ENCODE assay signal across 17 cellular contexts in the genomic region with DNA sequence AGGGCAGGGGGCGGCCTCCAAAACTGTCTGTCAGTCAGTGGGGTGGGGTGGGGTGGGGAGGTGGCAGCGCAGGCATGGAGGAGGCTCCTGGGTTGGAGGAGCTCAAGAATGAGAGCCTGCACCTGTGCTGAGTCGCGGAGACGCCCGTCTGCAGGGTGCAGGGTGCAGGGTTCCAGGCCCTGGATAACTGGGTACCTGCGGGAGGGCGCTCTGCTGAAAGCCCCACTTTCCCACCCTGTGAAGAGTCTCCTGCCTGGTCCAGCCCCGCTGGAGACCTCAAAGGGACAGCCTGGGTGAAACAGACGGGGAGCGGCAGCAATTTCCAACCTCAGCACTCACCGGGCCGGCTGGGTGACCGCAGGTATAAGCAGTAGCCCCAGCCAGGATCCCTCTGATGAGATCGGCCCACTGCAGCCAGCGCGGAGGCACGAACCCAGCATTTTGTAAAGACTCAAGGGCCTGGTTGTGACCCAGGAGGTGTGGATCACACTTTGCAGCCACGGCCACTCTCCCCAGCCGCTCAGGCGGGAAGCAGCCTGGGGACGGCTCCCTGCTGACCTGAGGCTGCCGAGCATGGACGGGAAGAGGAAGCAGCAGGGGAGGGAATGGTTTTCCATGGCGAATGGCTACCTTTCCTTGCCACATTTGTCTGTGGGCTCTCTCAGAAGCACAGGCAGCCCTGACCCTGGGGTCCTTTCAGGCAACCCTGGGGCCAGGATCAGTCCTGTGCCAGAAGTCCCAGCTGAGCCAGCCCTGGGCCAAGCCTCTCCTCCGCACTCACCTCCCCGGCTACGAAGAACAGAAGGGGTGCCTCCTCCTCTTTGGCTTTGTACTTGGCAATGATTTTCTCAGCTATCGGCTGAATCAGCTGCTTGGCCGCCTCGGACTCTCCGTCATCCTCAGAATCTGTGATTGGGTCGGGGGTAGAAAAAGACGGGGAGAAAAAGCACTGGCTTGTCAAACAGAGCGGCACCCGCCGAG. TPM values are rescaled to one million over a fixed set of nuclear protein-coding genes. Genes with fewer than 3 reads are reported as not detected.
DNase-seq lines count a peak whose midpoint lies in the region; ATAC-seq and TF ChIP-seq lines count a peak whose summit lies in the region.
"Had no signal": no experiment of that assay in that cellular context is flagged by ENCODE, and none has a peak within 500 bp of the region (broad histone marks: within the 10 kb centered on the region; RNA-seq: fewer than 3 reads in every experiment).

No MANE protein-coding gene starts in this region.

- no peak overlapping the region for H2BK5ac ChIP-seq in mesenchymal stem cell (ENCODE audit: low read depth, low read length, poor library complexity, severe bottlenecking)

- H3K4me3 ChIP-seq in H7 (ENCODE audit: insufficient read depth, low read depth, low read length) (no peak overlapping the region), mesenchymal stem cell (ENCODE audit: insufficient read depth in 1 of 2, low read depth in 1 of 2, low read length in 2 of 2) (no peak overlapping the region), gastrocnemius medialis (no peak overlapping the region), hepatocyte (no peak overlapping the region)
- H3K4me3 ChIP-seq: GM23248 had no signal

- no peak overlapping the region for H4K8ac ChIP-seq in mesenchymal stem cell (ENCODE audit: low read length)

- H3K36me3 Mint-ChIP-seq in WTC11: peaks cover 4% of the 10 kb centered on the region; the same call in 1 of the 2 replicates
- H3K36me3 Mint-ChIP-seq: CD4-positive, alpha-beta memory T cell had no signal

- ATAC-seq in WTC11 (no peak), gastrocnemius medialis (no peak), GM21526 (IDR thresholded peaks at IDR 0.05; ENCODE audit: low FRiP score, unreplicated experiment) (no peak), GM21515 (IDR thresholded peaks at IDR 0.05; ENCODE audit: unreplicated experiment) (no peak)

- TF ChIP-seq CTCF in WTC11 (IDR thresholded peaks at IDR 0.05): no peak
- TF ChIP-seq CTCF in gastrocnemius medialis (IDR thresholded peaks at IDR 0.05 in 4 of 5, conservative IDR thresholded peaks at IDR 0.05 in 1 of 5): no peak
- TF ChIP-seq CTCF in hepatocyte (IDR thresholded peaks at IDR 0.05; ENCODE audit: poor library complexity): no peak

- CTCF ChIA-PET in WTC11 (lab: Charles Lee): interaction anchor here (1.1 to 3.5 kb wide), 5 partner anchors 8 to 194 kb away, joined by 3 to 28 read pairs (median 8); a partner anchor contains a TSS

- POLR2A ChIA-PET in WTC11 (lab: Charles Lee): interaction anchor here (0.8 kb wide), 1 partner anchor 1260 kb away, joined by 3 read pairs; no protein-coding TSS in a partner anchor

- 91% methylated on average over 37 of the region's 37 CpGs for WGBS in mesenchymal stem cell
- WGBS in hepatocyte (ENCODE audit: low lambda C conversion rate, missing lambda C conversion rate): 92% methylated on average over 35 of the region's 37 CpGs

- H3K27ac ChIP-seq in mesenchymal stem cell (ENCODE audit: low read length, poor library complexity, severe bottlenecking) (peak overlapping the region; percentile 43), gastrocnemius medialis (peak overlapping the region in 3 of 4 donors; percentile 70 to 77 (median 76)), hepatocyte (no peak overlapping the region)
- H3K27ac ChIP-seq: GM23248 had no signal

- no peak overlapping the region for H2BK120ac ChIP-seq in mesenchymal stem cell (ENCODE audit: low read depth, low read length)

- peaks cover 8% of the 10 kb centered on the region for H3K4me1 Mint-ChIP-seq in WTC11
- H3K4me1 Mint-ChIP-seq: CD4-positive, alpha-beta memory T cell had no signal

- H3K27ac Mint-ChIP-seq in WTC11: peak overlapping the region; percentile 72
- H3K27ac Mint-ChIP-seq: CD4-positive, alpha-beta memory T cell; HFFc6 had no signal

- H3K4ac ChIP-seq in mesenchymal stem cell (ENCODE audit: low read depth in 1 of 2, low read length in 2 of 2): no peak overlapping the region

- peak overlapping the region; percentile 53 for H2AK5ac ChIP-seq in mesenchymal stem cell (ENCODE audit: low read length, severe bottlenecking)

- no peak overlapping the region for H3K9ac ChIP-seq in mesenchymal stem cell (ENCODE audit: low read length)
- H3K9ac ChIP-seq: GM23248 had no signal

- in situ Hi-C loops in gastrocnemius medialis (cut with MboI; ENCODE audit: low sequenced_read_pairs in 4 of 4): no loop called here

- no peaks in the 10 kb centered on the region for H3K9me2 ChIP-seq in hepatocyte (replicated peaks; ENCODE audit: insufficient read depth)

- H3K4me3 Mint-ChIP-seq in WTC11: no peak overlapping the region
- H3K4me3 Mint-ChIP-seq: CD4-positive, alpha-beta memory T cell; HFFc6 had no signal

- H2BK15ac ChIP-seq in mesenchymal stem cell (ENCODE audit: low read depth, poor library complexity, severe bottlenecking): no peak overlapping the region

- no peaks in the 10 kb centered on the region for H3K79me2 ChIP-seq in hepatocyte

- H3K18ac ChIP-seq in mesenchymal stem cell (ENCODE audit: low read depth in 1 of 2, low read length in 2 of 2): no peak overlapping the region

- DNase-seq in H7 (peak; percentile 66), WTC11 (ENCODE audit: low spot score) (no peak), mesenchymal stem cell (no peak), gastrocnemius medialis (no peak), hepatocyte (ENCODE audit: low spot score) (no peak)
- DNase-seq: Calu3; CD4-positive, alpha-beta memory T cell; GM23248; HFFc6; MV-4-11; NCI-H1417; NCI-H187 treated with DMSO at 0.1 percent for 48 hours; NCI-H446 treated with DMSO at 0.1 percent for 48 hours; NK-92 treated with Interleukin-12 subunit alpha and Interleukin-12 subunit beta, amount 100 ng/mL, for 24 hours; SHP77 treated with DMSO at 0.1 percent for 48 hours had no signal

- H3K27me3 ChIP-seq in H7 (ENCODE audit: control insufficient read depth, insufficient read depth, low read length): no peaks in the 10 kb centered on the region
- H3K27me3 ChIP-seq in mesenchymal stem cell (ENCODE audit: control insufficient read depth in 1 of 2, insufficient read depth in 1 of 2, low read length in 2 of 2): peaks cover 0 to 7% of the 10 kb centered on the region in 2 experiments
- no peaks in the 10 kb centered on the region for H3K27me3 ChIP-seq in gastrocnemius medialis
- no peaks in the 10 kb centered on the region for H3K27me3 ChIP-seq in hepatocyte

- H2AFZ ChIP-seq in mesenchymal stem cell (ENCODE audit: low read depth, low read length) (no peak overlapping the region), hepatocyte (no peak overlapping the region)
- H2AFZ ChIP-seq: GM23248 had no signal

- intact Hi-C loops in gastrocnemius medialis (cut with DNase I; ENCODE audit: low total_unique reads): no loop called here

- H3K79me1 ChIP-seq in mesenchymal stem cell (replicated peaks; ENCODE audit: low read length, poor library complexity, severe bottlenecking): peaks cover 38% of the 10 kb centered on the region

- H3K9me3 ChIP-seq in mesenchymal stem cell (ENCODE audit: control insufficient read depth, low read length) (no peaks in the 10 kb centered on the region), gastrocnemius medialis (no peaks in the 10 kb centered on the region), hepatocyte (ENCODE audit: low read depth) (no peaks in the 10 kb centered on the region)

- H3K4me1 ChIP-seq in mesenchymal stem cell (ENCODE audit: control insufficient read depth, insufficient read depth, low read depth, low read length): peaks cover 33% of the 10 kb centered on the region
- H3K4me1 ChIP-seq in gastrocnemius medialis: peaks cover 21 to 39% of the 10 kb centered on the region in 2 donors
- H3K4me1 ChIP-seq in hepatocyte (ENCODE audit: insufficient read depth): no peaks in the 10 kb centered on the region

- peaks cover 15% of the 10 kb centered on the region for H3K36me3 ChIP-seq in H7 (replicated peaks; ENCODE audit: control insufficient read depth, insufficient read depth, low read length)
- peaks cover 0 to 77% of the 10 kb centered on the region in 2 experiments for H3K36me3 ChIP-seq in mesenchymal stem cell (ENCODE audit: control insufficient read depth in 1 of 2, insufficient read depth in 2 of 2, low read depth in 1 of 2, low read length in 2 of 2)
- H3K36me3 ChIP-seq in gastrocnemius medialis: peaks cover 0 to 16% of the 10 kb centered on the region in 2 donors
- no peaks in the 10 kb centered on the region for H3K36me3 ChIP-seq in hepatocyte (replicated peaks; ENCODE audit: insufficient read depth, low read depth)

- no peak overlapping the region for H4K91ac ChIP-seq in mesenchymal stem cell (ENCODE audit: low read length)

- no peak overlapping the region for H3K23ac ChIP-seq in mesenchymal stem cell (ENCODE audit: low read length in 2 of 2)

- H3K4me2 ChIP-seq in mesenchymal stem cell (ENCODE audit: low read length, poor library complexity, severe bottlenecking): peak overlapping the region; percentile 4
- H3K4me2 ChIP-seq in hepatocyte: no peak overlapping the region

- no peak for TF ChIP-seq POLR2A in gastrocnemius medialis (IDR thresholded peaks at IDR 0.05)

- H3K14ac ChIP-seq in mesenchymal stem cell (ENCODE audit: low read length in 2 of 2): no peak overlapping the region

- no peaks in the 10 kb centered on the region for H3K27me3 Mint-ChIP-seq in WTC11 (ENCODE audit: low read depth)

- no peak overlapping the region for H2BK12ac ChIP-seq in mesenchymal stem cell (ENCODE audit: low read length in 2 of 2)

- H4K20me1 ChIP-seq in hepatocyte (ENCODE audit: insufficient read depth, poor library complexity, severe bottlenecking): no peaks in the 10 kb centered on the region

- no peaks in the 10 kb centered on the region for H3K9me3 Mint-ChIP-seq in WTC11
- H3K9me3 Mint-ChIP-seq: CD4-positive, alpha-beta memory T cell; HFFc6 had no signal

RNA-seq across cellular contexts. Expression of a gene that starts 21.0 kb away (rescaled TPM):
- 58.9 and 61.5 TPM in 2 replicates for total RNA-seq in H7 (2014; rRNA removed; shearing (Covaris generic))
- total RNA-seq in WTC11 (2021): 23.1 to 25.0 TPM (median 24.3 TPM) in 3 replicates
- 6.9 TPM for polyA plus RNA-seq in mesenchymal stem cell (2013, experiment 1 of 2)
- 6.6 TPM for polyA plus RNA-seq in mesenchymal stem cell (2013, experiment 2 of 2)
- 10 to 100 TPM; 24.2 to 58.2 (median 33.0) TPM for total RNA-seq in gastrocnemius medialis
- total RNA-seq in hepatocyte: 14.6 and 17.0 TPM in 2 replicates
- 13.3 and 15.3 TPM in 2 replicates for polyA plus RNA-seq in hepatocyte

RNA-seq across cellular contexts. Expression of a gene that starts 21.1 kb away (rescaled TPM):
- 55.9 and 60.8 TPM in 2 replicates for total RNA-seq in H7 (2014; rRNA removed; shearing (Covaris generic))
- total RNA-seq in WTC11 (2021) (69.0 to 73.3 TPM (median 69.1 TPM) in 3 replicates), gastrocnemius medialis (10 to 100 TPM; 17.6 to 38.1 (median 22.8) TPM), hepatocyte (70.8 and 120 TPM in 2 replicates)
- 35.2 TPM for polyA plus RNA-seq in mesenchymal stem cell (2013, experiment 1 of 2)
- polyA plus RNA-seq in mesenchymal stem cell (2013, experiment 2 of 2): 34.5 TPM
- polyA plus RNA-seq in hepatocyte: 68.1 and 74.1 TPM in 2 replicates

RNA-seq across cellular contexts. Expression of a gene that starts 51.1 kb away (rescaled TPM):
- total RNA-seq in H7 (2014; rRNA removed; shearing (Covaris generic)): 21.4 and 29.4 TPM in 2 replicates
- total RNA-seq in WTC11 (2021) (39.9 to 48.4 TPM (median 42.1 TPM) in 3 replicates), gastrocnemius medialis (10 to 100 TPM; 10.6 to 21.6 (median 18.9) TPM), hepatocyte (11.6 and 12.0 TPM in 2 replicates)
- 6.4 TPM for polyA plus RNA-seq in mesenchymal stem cell (2013, experiment 1 of 2)
- polyA plus RNA-seq in mesenchymal stem cell (2013, experiment 2 of 2): 6.6 TPM
- 9.7 and 12.8 TPM in 2 replicates for polyA plus RNA-seq in hepatocyte
